Comparison of ENCODE assay signal across 10 cellular contexts in genomic region chr10:110335314-110336064, GRCh38. TPM values are rescaled to one million over a fixed set of nuclear protein-coding genes. Genes with fewer than 3 reads are reported as not detected.
A peak's percentile ranks its signal among the peaks of the same experiment; 100 is the strongest.
DNase-seq lines count a peak whose midpoint lies in the region; ATAC-seq and TF ChIP-seq lines count a peak whose summit lies in the region.
"Had no signal": no experiment of that assay in that cellular context is flagged by ENCODE, and none has a peak within 500 bp of the region (broad histone marks: within the 10 kb centered on the region; RNA-seq: fewer than 3 reads in every experiment).

No MANE protein-coding gene starts in this region.

- no peaks in the 10 kb centered on the region for H3K36me3 Mint-ChIP-seq in brain
- H3K36me3 Mint-ChIP-seq in nephron (ENCODE audit: low read depth) = peaks cover 6% of the 10 kb centered on the region

- peaks cover 37% of the 10 kb centered on the region for H3K4me1 Mint-ChIP-seq in brain
- peaks cover 45% of the 10 kb centered on the region for H3K4me1 Mint-ChIP-seq in nephron

- H3K4me3 Mint-ChIP-seq in brain (peak overlapping the region in 1 of 5 experiments; percentile 35), nephron (no peak overlapping the region)

- H3K4me3 ChIP-seq in NB4 (ENCODE audit: low read depth, low read length) = no peak overlapping the region
- H3K4me3 ChIP-seq: heart right ventricle had no signal

- H3K27ac Mint-ChIP-seq in brain (peak overlapping the region in 3 of 5 experiments; percentile 11 to 85 (median 73)), nephron (peak overlapping the region; percentile 55 to 80 (median 79))

- no peak for TF ChIP-seq POLR2A in NB4 (IDR thresholded peaks at IDR 0.05; ENCODE audit: extremely low read depth, insufficient read length)

- ATAC-seq in GM19351 (IDR thresholded peaks at IDR 0.05; ENCODE audit: unreplicated experiment) = peak; percentile 48
- no peak for ATAC-seq in HG03025 (IDR thresholded peaks at IDR 0.05; ENCODE audit: low FRiP score, unreplicated experiment)

- H3K27me3 Mint-ChIP-seq in brain (peaks cover 10% of the 10 kb centered on the region), nephron (ENCODE audit: low read depth) (no peaks in the 10 kb centered on the region)

- no peak for TF ChIP-seq CTCF in NB4 (IDR thresholded peaks at IDR 0.05; ENCODE audit: low read depth, low read length)
- no peak for TF ChIP-seq CTCF in brain (conservative IDR thresholded peaks at IDR 0.05)
- TF ChIP-seq CTCF in nephron (IDR thresholded peaks at IDR 0.05; ENCODE audit: unreplicated experiment in 3 of 3) = no peak

- peaks cover 7 to 15% (median 9%) of the 10 kb centered on the region in 5 experiments for H3K9me3 Mint-ChIP-seq in brain
- H3K9me3 Mint-ChIP-seq in nephron = peaks cover 13% of the 10 kb centered on the region

- peak; percentile 64 for DNase-seq in NB4 (ENCODE audit: low read depth)
- DNase-seq in NCI-H2196 (lab: John Stamatoyannopoulos, UW; ENCODE audit: unreplicated experiment) = no peak
- DNase-seq in RPMI8226 = no peak
- DNase-seq in iPS-NIHi11 (ENCODE audit: low spot score) = no peak
- DNase-seq: heart right ventricle, NCI-H2107 had no signal

RNA-seq across cellular contexts. Expression of gene SMNDC1, which starts 30.8 kb away (rescaled TPM):
- polyA plus RNA-seq in brain (ENCODE audit: insufficient read depth, low read depth, low replicate concordance) = 22.3 TPM
